ENCODE assay signal across 19 cellular contexts in genomic region chr4:65482410-65482809, GRCh38.
DNase-seq lines count a peak whose midpoint lies in the region; ATAC-seq and TF ChIP-seq lines count a peak whose summit lies in the region.
"Had no signal": no experiment of that assay in that cellular context is flagged by ENCODE, and none has a peak within 500 bp of the region (broad histone marks: within the 10 kb centered on the region; RNA-seq: fewer than 3 reads in every experiment).

No MANE protein-coding gene starts in this region.

- CTCF ChIA-PET in RWPE1 (lab: Yijun Ruan, JAX) = no interaction called here

- H3K36me3 Mint-ChIP-seq in immature natural killer cell = no peaks in the 10 kb centered on the region

- no peaks in the 10 kb centered on the region for H3K27me3 Mint-ChIP-seq in immature natural killer cell (ENCODE audit: low read depth in 3 of 3)
- H3K27me3 Mint-ChIP-seq: activated B cell treated with CpG ODN at 0.5 μM for 24 hours had no signal

- H3K4me3 ChIP-seq in epithelial cell of proximal tubule (ENCODE audit: low read depth, low read length) = no peak overlapping the region
- no peak overlapping the region for H3K4me3 ChIP-seq in skeletal muscle cell (ENCODE audit: low read depth, low read length)
- H3K4me3 ChIP-seq: HAP-1, heart left ventricle had no signal

- H3K4me3 Mint-ChIP-seq in immature natural killer cell = no peak overlapping the region
- H3K4me3 Mint-ChIP-seq: activated B cell treated with CpG ODN at 0.5 μM for 24 hours; T-helper 1 cell treated with Interleukin-12 subunit alpha and Interleukin-12 subunit beta and Interleukin-4 antibody, amounts not matched to agents 30 μg/mL and 1 μg/mL, for 36 hours had no signal

- DNase-seq in H4 (ENCODE audit: low spot score) (peak; percentile 23), RWPE1 (ENCODE audit: low spot score) (peak; percentile 49), epithelial cell of proximal tubule (ENCODE audit: low read depth) (peak; percentile 39), skeletal muscle cell (ENCODE audit: low read depth) (peak; percentile 25), SIG-M5 treated with dmso at 0.1 percent for 504 hours (lab: John Stamatoyannopoulos, UW; ENCODE audit: unreplicated experiment) (no peak), immature natural killer cell (no peak)
- DNase-seq: activated B cell treated with CpG ODN at 0.5 μM for 24 hours, GF-D8, heart left ventricle, midbrain, NCI-H1092, NCI-H2171, RPMI8226, substantia nigra had no signal

- peaks cover 5 to 46% (median 20%) of the 10 kb centered on the region in 6 donors for H3K9me3 Mint-ChIP-seq in immature natural killer cell

- TF ChIP-seq CTCF in RWPE1 (conservative IDR thresholded peaks at IDR 0.05; ENCODE audit: low read depth) = no peak
- TF ChIP-seq CTCF in epithelial cell of proximal tubule (conservative IDR thresholded peaks at IDR 0.05; ENCODE audit: low read depth, low read length) = no peak

- POLR2A ChIA-PET in RWPE1 (lab: Yijun Ruan, JAX; ENCODE audit: low non-redundant PET) = no interaction called here

- H3K4me1 Mint-ChIP-seq in immature natural killer cell = no peaks in the 10 kb centered on the region
- H3K4me1 Mint-ChIP-seq: activated B cell treated with CpG ODN at 0.5 μM for 24 hours had no signal

- no peak for ATAC-seq in HG02610 (IDR thresholded peaks at IDR 0.05; ENCODE audit: unreplicated experiment)
- ATAC-seq: sciatic nerve had no signal

- H3K27ac Mint-ChIP-seq in immature natural killer cell = no peak overlapping the region
- H3K27ac Mint-ChIP-seq: activated B cell treated with CpG ODN at 0.5 μM for 24 hours; T-helper 1 cell treated with Interleukin-12 subunit alpha and Interleukin-12 subunit beta and Interleukin-4 antibody, amounts not matched to agents 30 μg/mL and 1 μg/mL, for 36 hours had no signal

- no peak overlapping the region for H3K27ac ChIP-seq in RWPE1
- H3K27ac ChIP-seq: heart left ventricle, neutrophil had no signal

Comparison
In these comparisons a context has a peak if more than half of its experiments do, and no peak if none do; other contexts are left out.
1. DNase-seq: peak in H4 (single experiment), RWPE1 (single experiment), epithelial cell of proximal tubule (single experiment) and skeletal muscle cell (single experiment); none in SIG-M5 treated with dmso at 0.1 percent for 504 hours (single experiment) and immature natural killer cell (0 of 3).